Comparison of ENCODE assay signal across 1 cellular context in genomic region chr17:45060382-45060823, GRCh38.
TF ChIP-seq lines count a peak whose summit lies in the region.

No MANE protein-coding gene starts in this region.

TF ChIP-seq in HepG2, 621 proteins besides CTCF, POLR2A, EP300 and RAD21 (continued from another document and continues in another):
- TF ChIP-seq ZNF318 (CRISPR knock-in tag; IDR thresholded peaks at IDR 0.05), result no peak
- TF ChIP-seq ZFP36L1 (CRISPR knock-in tag; IDR thresholded peaks at IDR 0.05), result no peak
- TF ChIP-seq MLLT10 (CRISPR knock-in tag; IDR thresholded peaks at IDR 0.05), result peak; percentile 77; the same call in 1 of the 2 replicates
- peak; percentile 3; the same call in 1 of the 2 replicates for TF ChIP-seq ZNF563 (CRISPR knock-in tag; IDR thresholded peaks at IDR 0.05)
- no peak for TF ChIP-seq MLXIP (CRISPR knock-in tag; IDR thresholded peaks at IDR 0.05; ENCODE audit: borderline replicate concordance)
- no peak for TF ChIP-seq DNMT1 (CRISPR knock-in tag; IDR thresholded peaks at IDR 0.05)
- no peak for TF ChIP-seq ZNF205 (CRISPR knock-in tag; IDR thresholded peaks at IDR 0.05)
- TF ChIP-seq TFDP1 (CRISPR knock-in tag; IDR thresholded peaks at IDR 0.05; ENCODE audit: borderline replicate concordance), result no peak
- TF ChIP-seq FUBP1 (CRISPR knock-in tag; IDR thresholded peaks at IDR 0.05; ENCODE audit: borderline replicate concordance), result no peak
- peak; percentile 67; the same call in 1 of the 2 replicates for TF ChIP-seq ZNF296 (CRISPR knock-in tag; conservative IDR thresholded peaks at IDR 0.05)
- no peak for TF ChIP-seq SALL1 (CRISPR knock-in tag; IDR thresholded peaks at IDR 0.05)
- TF ChIP-seq ZNF781 (CRISPR knock-in tag; IDR thresholded peaks at IDR 0.05; ENCODE audit: borderline replicate concordance, not compliant biosample characterization), result no peak
- TF ChIP-seq PRPF4 (IDR thresholded peaks at IDR 0.05; ENCODE audit: low read depth, low read length, poor library complexity, severe bottlenecking), result no peak
- TF ChIP-seq ZNF501 (CRISPR knock-in tag; IDR thresholded peaks at IDR 0.05), result no peak
- TF ChIP-seq ZFAT (CRISPR knock-in tag; conservative IDR thresholded peaks at IDR 0.05), result 0 out of 2 replicates have a peak, but pooled peaks have one; percentile 61
- TF ChIP-seq ZNF33A (CRISPR knock-in tag; IDR thresholded peaks at IDR 0.05; ENCODE audit: borderline replicate concordance), result no peak
- TF ChIP-seq KDM2A (CRISPR knock-in tag; IDR thresholded peaks at IDR 0.05; ENCODE audit: borderline replicate concordance, low read depth), result no peak
- TF ChIP-seq CAMTA2 (CRISPR knock-in tag; IDR thresholded peaks at IDR 0.05; ENCODE audit: borderline replicate concordance), result no peak; the same call in 1 of the 2 replicates
- no peak for TF ChIP-seq PHF20 (CRISPR knock-in tag; IDR thresholded peaks at IDR 0.05)
- TF ChIP-seq ATAD3A (CRISPR knock-in tag; IDR thresholded peaks at IDR 0.05), result no peak
- TF ChIP-seq KIAA2018 (CRISPR knock-in tag; IDR thresholded peaks at IDR 0.05; ENCODE audit: borderline replicate concordance), result no peak
- TF ChIP-seq NFAT5 (CRISPR knock-in tag; IDR thresholded peaks at IDR 0.05), result peak; percentile 91; the same call in 1 of the 2 replicates
- TF ChIP-seq GATAD1 (CRISPR knock-in tag; IDR thresholded peaks at IDR 0.05), result no peak
